ENCODE assay signal across 8 cellular contexts in the genomic region with DNA sequence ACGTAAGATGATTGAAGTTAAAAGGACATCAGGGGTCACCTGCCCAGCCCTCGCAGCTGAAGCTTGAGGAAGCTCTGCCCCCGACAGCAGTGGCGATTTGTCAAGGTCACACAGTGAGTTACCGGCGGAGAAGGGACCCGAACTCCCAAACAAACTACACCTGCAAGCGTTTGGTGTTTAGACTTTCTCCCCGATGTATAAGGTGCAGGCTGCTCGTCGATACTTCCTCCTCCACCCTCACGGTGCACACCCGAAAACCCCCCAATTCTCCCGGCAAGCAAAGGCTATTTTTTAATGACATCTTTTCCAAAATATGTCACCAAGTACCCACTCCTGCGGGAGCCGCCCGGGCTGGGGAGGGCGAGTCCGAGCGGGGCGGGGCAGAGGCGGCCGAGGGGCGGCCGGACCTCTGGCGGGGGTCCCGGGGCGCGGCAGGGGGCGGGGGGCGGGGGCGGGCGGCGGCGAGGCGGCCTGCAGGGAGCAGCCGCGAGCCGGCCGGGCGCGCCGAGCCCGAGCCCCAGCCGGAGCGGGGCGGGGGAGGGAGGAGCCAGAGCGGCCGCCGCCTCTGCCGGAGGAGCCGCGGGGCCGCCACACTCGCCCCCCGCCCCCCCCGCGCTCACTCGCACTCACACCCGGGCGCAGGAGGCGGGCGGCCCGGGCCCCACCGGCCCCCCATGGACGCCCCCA. TPM values are rescaled to one million over a fixed set of nuclear protein-coding genes. Genes with fewer than 3 reads are reported as not detected.
A peak's percentile ranks its signal among the peaks of the same experiment; 100 is the strongest.
DNase-seq lines count a peak whose midpoint lies in the region; ATAC-seq, FAIRE-seq and TF ChIP-seq lines count a peak whose summit lies in the region.

TSS of gene THRA (plus strand) at position 619 of the 687 bp plus-strand sequence. CDS start 11,524 bp downstream, outside the sequence.

- no peak for TF ChIP-seq CTCF in neural cell (IDR thresholded peaks at IDR 0.05; ENCODE audit: poor library complexity, severe bottlenecking)
- TF ChIP-seq CTCF in thoracic aorta (IDR thresholded peaks at IDR 0.05) = no peak

- no peaks in the 10 kb centered on the region for H4K20me1 ChIP-seq in neural cell (ENCODE audit: insufficient read depth)

- H3K4me2 ChIP-seq in neural cell (ENCODE audit: low read length) = peak within 1 kb of the TSS; percentile 54

- peak; percentile 32 for DNase-seq in DMS79 treated with DMSO at 0.1 percent for 48 hours (lab: John Stamatoyannopoulos, UW)
- no peak for DNase-seq in DMS79 (lab: John Stamatoyannopoulos, UW)
- peak; percentile 57 for DNase-seq in RKO (ENCODE audit: low spot score)
- DNase-seq in activated naive CD4-positive, alpha-beta T cell (lab: John Stamatoyannopoulos, UW) = peak in 3 of 4 experiments; percentile 16 to 74 (median 40)
- peak; percentile 93 to 96 for DNase-seq in frontal cortex (ENCODE audit: low spot score in 2 of 2)
- no peak for DNase-seq in thoracic aorta (ENCODE audit: low spot score)

- H3F3A ChIP-seq in neural cell (ENCODE audit: insufficient read depth, low read length, poor library complexity, severe bottlenecking) = no peaks in the 10 kb centered on the region

- peak; percentile 39 for ATAC-seq in HG03108 (IDR thresholded peaks at IDR 0.05; ENCODE audit: unreplicated experiment)
- peak; percentile 19 for ATAC-seq in thoracic aorta (ENCODE audit: insufficient number of reproducible peaks, low FRiP score, low read depth)

- peak within 1 kb of the TSS; percentile 14 for H2AFZ ChIP-seq in neural cell (ENCODE audit: low read depth, low read length)

- TF ChIP-seq EP300 in neural cell (conservative IDR thresholded peaks at IDR 0.05; ENCODE audit: poor library complexity, severe bottlenecking) = no peak

- H3K4me3 ChIP-seq in neural cell (ENCODE audit: low read length) = peak within 1 kb of the TSS; percentile 92
- peak within 1 kb of the TSS; percentile 100 for H3K4me3 ChIP-seq in thoracic aorta

- H3K79me2 ChIP-seq in neural cell (replicated peaks; ENCODE audit: insufficient read depth, low read length) = peaks cover 20% of the 10 kb centered on the region

- H3K4me1 ChIP-seq in thoracic aorta (ENCODE audit: control insufficient read depth in 1 of 2, low read depth in 2 of 2) = peaks cover 27 to 51% of the 10 kb centered on the region in 2 donors

- H3K36me3 ChIP-seq in neural cell (ENCODE audit: insufficient read depth, low read length) (no peaks in the 10 kb centered on the region), thoracic aorta (no peaks in the 10 kb centered on the region)

- no peak for TF ChIP-seq RAD21 in neural cell (conservative IDR thresholded peaks at IDR 0.05)

- H3K9me2 ChIP-seq in neural cell (ENCODE audit: insufficient read depth, low read length) = no peaks in the 10 kb centered on the region

- no peak for FAIRE-seq in frontal cortex (lab: Jason Lieb, UNC)

- peak within 1 kb of the TSS; percentile 87 for H3K27ac ChIP-seq in neural cell (ENCODE audit: low read length)
- H3K27ac ChIP-seq in thoracic aorta = peak within 1 kb of the TSS; percentile 92 to 95

- H3K9ac ChIP-seq in neural cell (ENCODE audit: low read length) = peak within 1 kb of the TSS; percentile 93

- no peaks in the 10 kb centered on the region for H3K9me3 ChIP-seq in neural cell (ENCODE audit: low read length)
- no peaks in the 10 kb centered on the region for H3K9me3 ChIP-seq in thoracic aorta

- H3K27me3 ChIP-seq in neural cell (ENCODE audit: insufficient read depth, low read depth, low read length) = no peaks in the 10 kb centered on the region
- H3K27me3 ChIP-seq in thoracic aorta (replicated peaks; ENCODE audit: insufficient read depth) = no peaks in the 10 kb centered on the region

TF ChIP-seq in neural cell, 6 proteins besides CTCF, POLR2A, EP300 and RAD21:
- TF ChIP-seq MXI1 (conservative IDR thresholded peaks at IDR 0.05; ENCODE audit: poor library complexity, severe bottlenecking) (no peak), TAF1 (IDR thresholded peaks at IDR 0.05; ENCODE audit: low read depth) (no peak), REST (IDR thresholded peaks at IDR 0.05; ENCODE audit: borderline replicate concordance) (no peak), POLR2AphosphoS5 (IDR thresholded peaks at IDR 0.05) (no peak), EZH2 (IDR thresholded peaks at IDR 0.05; ENCODE audit: borderline replicate concordance, insufficient read depth, low read length, poor library complexity, severe bottlenecking) (no peak), SMC3 (conservative IDR thresholded peaks at IDR 0.05; ENCODE audit: poor library complexity) (no peak)

RNA-seq across cellular contexts. Expression of gene THRA, which starts in this region (rescaled TPM):
- total RNA-seq in frontal cortex (90.5 TPM), thoracic aorta (10 to 100 TPM; 64.8 to 75.0 TPM)
- polyA plus RNA-seq in neural cell = 97.2 and 111 TPM in 2 replicates
- polyA minus RNA-seq in neural cell = 66.8 and 74.3 TPM in 2 replicates

Comparison
In these comparisons a context has a peak if more than half of its experiments do, and no peak if none do; other contexts are left out.
1. DNase-seq: peak in DMS79 treated with DMSO at 0.1 percent for 48 hours (single experiment), RKO (single experiment), activated naive CD4-positive, alpha-beta T cell (3 of 4) and frontal cortex (2 of 2); none in DMS79 (single experiment) and thoracic aorta (single experiment).